15 cellular contexts compared by ENCODE assay signal in the genomic region with DNA sequence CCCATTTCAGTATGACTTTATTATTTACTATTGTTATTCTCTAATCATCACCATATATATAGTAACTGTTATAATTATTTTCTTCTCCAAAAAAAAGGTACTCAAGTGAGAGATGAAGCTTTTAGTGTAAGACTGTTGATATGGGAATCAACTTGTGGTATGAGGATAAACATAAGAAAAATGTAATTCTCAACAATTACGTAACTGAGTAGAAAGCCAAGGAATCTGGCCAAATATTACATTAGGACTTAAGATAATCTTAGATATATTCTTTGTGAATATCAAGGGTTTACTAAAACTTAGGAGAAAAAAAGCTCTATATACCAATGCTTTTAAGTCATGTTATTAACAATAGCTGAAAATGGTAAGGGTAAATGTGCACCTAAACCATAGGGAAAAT.
"Had no signal": no experiment of that assay in that cellular context is flagged by ENCODE, and none has a peak within 500 bp of the region (broad histone marks: within the 10 kb centered on the region; RNA-seq: fewer than 3 reads in every experiment).

No MANE protein-coding gene starts in this region.

- DNase-seq: cortex of kidney; dorsolateral prefrontal cortex; effector CD8-positive, alpha-beta T cell; heart left ventricle; hippocampal formation; mucosa of descending colon; naive thymus-derived CD8-positive, alpha-beta T cell; ovary; stimulated activated CD4-positive, alpha-beta T cell treated with anti-CD3 and anti-CD28 coated beads, Interleukin-4, amount 100 ng/mL, for 1 hour; tibial artery; upper lobe of left lung; uterus had no signal

- ATAC-seq: heart left ventricle; left lobe of liver; mucosa of descending colon; naive thymus-derived CD8-positive, alpha-beta T cell; stimulated activated memory B cell treated with anti-CD40 and anti-IgM and Interleukin-4, amounts not matched to agents 10 μg/mL and 1 μg/mL and 100 μg/mL, for 72 hours had no signal

- H3K4me3 ChIP-seq: dorsolateral prefrontal cortex, heart left ventricle, mucosa of descending colon, ovary, right atrium auricular region, tibial artery, upper lobe of left lung, uterus had no signal
